Comparison of ENCODE assay signal across 26 cellular contexts in genomic region chr2:227383687-227384086, GRCh38. TPM values are rescaled to one million over a fixed set of nuclear protein-coding genes. Genes with fewer than 3 reads are reported as not detected.
DNase-seq lines count a peak whose midpoint lies in the region; ATAC-seq and TF ChIP-seq lines count a peak whose summit lies in the region.
"Had no signal": no experiment of that assay in that cellular context is flagged by ENCODE, and none has a peak within 500 bp of the region (broad histone marks: within the 10 kb centered on the region; RNA-seq: fewer than 3 reads in every experiment).

No MANE protein-coding gene starts in this region.

- H3K9me3 Mint-ChIP-seq in IgD-negative memory B cell, result no peaks in the 10 kb centered on the region
- H3K9me3 Mint-ChIP-seq in stimulated activated memory B cell treated with anti-CD40 and anti-IgM and Interleukin-4, amounts not matched to agents 10 μg/mL and 1 μg/mL and 100 μg/mL, for 72 hours, result peaks cover 8% of the 10 kb centered on the region
- H3K9me3 Mint-ChIP-seq: CD8-positive, alpha-beta T cell; H9 had no signal

- H3K36me3 ChIP-seq in BE2C, result no peaks in the 10 kb centered on the region
- H3K36me3 ChIP-seq: SJCRH30 had no signal

- H3K4me3 ChIP-seq in AG10803 (ENCODE audit: low read length) (no peak overlapping the region), BE2C (ENCODE audit: low read depth, low read length) (no peak overlapping the region)
- H3K4me3 ChIP-seq: SJCRH30 had no signal

- ATAC-seq in stimulated activated memory B cell treated with anti-CD40 and anti-IgM and Interleukin-4, amounts not matched to agents 10 μg/mL and 1 μg/mL and 100 μg/mL, for 72 hours, result no peak
- ATAC-seq in GM18870 (IDR thresholded peaks at IDR 0.05; ENCODE audit: unreplicated experiment), result no peak
- ATAC-seq: CD8-positive, alpha-beta T cell; PC-3; Right ventricle myocardium inferior; SK-N-SH treated with all-trans-retinoic acid at 6 μM for 48 hours had no signal

- H3K9me3 ChIP-seq in BE2C, result no peaks in the 10 kb centered on the region
- H3K9me3 ChIP-seq: SJCRH30 had no signal

- DNase-seq in AG10803 (ENCODE audit: low read depth) (peak; percentile 58), fibroblast of peridontal ligament (ENCODE audit: extremely low read depth) (peak; percentile 46), BE2C (no peak), posterior vena cava (ENCODE audit: low spot score) (no peak)
- DNase-seq: 8988T; AML-193; CD8-positive, alpha-beta T cell; DMS 273 treated with DMSO at 0.1 percent for 48 hours; DMS79; EL; GDM1; H9; HFFc6; MM.1S; NCI-H2029; NCI-H446; NCI-H524 treated with DMSO at 0.1 percent for 48 hours; NCI-H774; PC-3; SJCRH30 had no signal

- peaks cover 8% of the 10 kb centered on the region for H3K27me3 ChIP-seq in BE2C
- H3K27me3 ChIP-seq: SJCRH30 had no signal

- intact Hi-C loops in posterior vena cava (cut with DNase I), result no loop called here

- H3K27me3 Mint-ChIP-seq in IgD-negative memory B cell, result no peaks in the 10 kb centered on the region
- H3K27me3 Mint-ChIP-seq in stimulated activated memory B cell treated with anti-CD40 and anti-IgM and Interleukin-4, amounts not matched to agents 10 μg/mL and 1 μg/mL and 100 μg/mL, for 72 hours, result no peaks in the 10 kb centered on the region

- H3K4me3 Mint-ChIP-seq in IgD-negative memory B cell, result no peak overlapping the region
- H3K4me3 Mint-ChIP-seq in stimulated activated memory B cell treated with anti-CD40 and anti-IgM and Interleukin-4, amounts not matched to agents 10 μg/mL and 1 μg/mL and 100 μg/mL, for 72 hours, result no peak overlapping the region
- H3K4me3 Mint-ChIP-seq: CD8-positive, alpha-beta T cell; H9; HFFc6 had no signal

- TF ChIP-seq CTCF in AG10803 (conservative IDR thresholded peaks at IDR 0.05; ENCODE audit: low read length) (no peak), BE2C (IDR thresholded peaks at IDR 0.05; ENCODE audit: low read depth, low read length) (no peak)

- peaks cover 3% of the 10 kb centered on the region for H3K36me3 Mint-ChIP-seq in IgD-negative memory B cell
- H3K36me3 Mint-ChIP-seq in stimulated activated memory B cell treated with anti-CD40 and anti-IgM and Interleukin-4, amounts not matched to agents 10 μg/mL and 1 μg/mL and 100 μg/mL, for 72 hours, result no peaks in the 10 kb centered on the region
- H3K36me3 Mint-ChIP-seq: CD8-positive, alpha-beta T cell had no signal

- no peaks in the 10 kb centered on the region for H3K4me1 ChIP-seq in BE2C
- H3K4me1 ChIP-seq: SJCRH30 had no signal

- peak overlapping the region; percentile 25 to 83 (median 53) for H3K27ac Mint-ChIP-seq in IgD-negative memory B cell
- H3K27ac Mint-ChIP-seq in stimulated activated memory B cell treated with anti-CD40 and anti-IgM and Interleukin-4, amounts not matched to agents 10 μg/mL and 1 μg/mL and 100 μg/mL, for 72 hours, result peak overlapping the region; percentile 64
- H3K27ac Mint-ChIP-seq: CD8-positive, alpha-beta T cell; H9; HFFc6 had no signal

- H3K4me1 Mint-ChIP-seq in IgD-negative memory B cell, result peaks cover 13 to 21% (median 18%) of the 10 kb centered on the region in 3 donors
- peaks cover 26% of the 10 kb centered on the region for H3K4me1 Mint-ChIP-seq in stimulated activated memory B cell treated with anti-CD40 and anti-IgM and Interleukin-4, amounts not matched to agents 10 μg/mL and 1 μg/mL and 100 μg/mL, for 72 hours
- H3K4me1 Mint-ChIP-seq: H9 had no signal

RNA-seq across cellular contexts. Expression of gene SCYGR1, which starts 4.1 kb away (rescaled TPM):
- not detected for polyA plus RNA-seq in IgD-negative memory B cell
- not detected for polyA plus RNA-seq in BE2C (2012; ENCODE audit: insufficient read depth, insufficient read length, low read depth)
- total RNA-seq in posterior vena cava, result not detected
- total RNA-seq: CD8-positive, alpha-beta T cell; H9; HFFc6; PC-3; Right ventricle myocardium inferior; RPMI7951; SJCRH30 had no signal

RNA-seq across cellular contexts. Expression of gene TM4SF20, which starts 4.6 kb away (rescaled TPM):
- polyA plus RNA-seq in IgD-negative memory B cell, result not detected
- polyA plus RNA-seq in BE2C (2012; ENCODE audit: insufficient read depth, insufficient read length, low read depth), result not detected
- under 1 TPM in 1 of 2 donors, not detected in 1; 0.10 TPM for total RNA-seq in posterior vena cava
- total RNA-seq: CD8-positive, alpha-beta T cell; H9; PC-3; Right ventricle myocardium inferior; RPMI7951; SJCRH30 had no signal

RNA-seq across cellular contexts. Expression of gene MFF, which starts 58.6 kb away (rescaled TPM):
- 139 TPM for polyA plus RNA-seq in IgD-negative memory B cell
- polyA plus RNA-seq in BE2C (2012; ENCODE audit: insufficient read depth, insufficient read length, low read depth), result 61.3 TPM
- total RNA-seq in posterior vena cava, result 10 to 100 TPM; 52.2 to 55.2 TPM

Comparison
In these comparisons a context has a peak if more than half of its experiments do, and no peak if none do; other contexts are left out.
1. DNase-seq: peak in AG10803 (single experiment) and fibroblast of peridontal ligament (single experiment); none in BE2C (single experiment) and posterior vena cava (single experiment).